17 cellular contexts compared by ENCODE assay signal in the genomic region with DNA sequence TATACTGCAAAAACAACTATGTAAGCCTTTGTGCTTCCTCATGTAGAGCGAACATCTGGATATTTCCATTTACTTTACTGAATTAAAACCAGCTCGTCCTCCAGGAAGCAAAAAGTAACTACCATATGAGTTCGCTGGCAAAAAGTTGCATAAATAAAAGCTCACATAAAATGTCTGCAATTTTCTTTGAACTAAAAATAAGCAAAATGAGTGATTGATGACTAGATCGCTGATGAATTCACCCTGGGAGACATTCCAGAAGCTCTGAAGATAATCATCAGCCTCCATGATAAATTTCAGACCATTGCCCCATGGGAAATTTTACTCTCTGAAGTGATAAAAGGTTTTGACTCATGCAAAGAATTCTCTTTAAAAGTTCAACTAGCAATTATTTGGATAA.
DNase-seq lines count a peak whose midpoint lies in the region; ATAC-seq and TF ChIP-seq lines count a peak whose summit lies in the region.
"Had no signal": no experiment of that assay in that cellular context is flagged by ENCODE, and none has a peak within 500 bp of the region (broad histone marks: within the 10 kb centered on the region; RNA-seq: fewer than 3 reads in every experiment).

No MANE protein-coding gene starts in this region.

- no peak for TF ChIP-seq POLR2A in IMR-90 (IDR thresholded peaks at IDR 0.05; ENCODE audit: low read depth, low read length)

- peaks cover 0 to 16% of the 10 kb centered on the region in 2 experiments; a peak in 2 of 4 replicates for H3K79me1 ChIP-seq in IMR-90 (ENCODE audit: low read depth in 1 of 2, low read length in 2 of 2)
- H3K79me1 ChIP-seq in mesenchymal stem cell (replicated peaks; ENCODE audit: low read length, poor library complexity, severe bottlenecking): no peaks in the 10 kb centered on the region

- intact Hi-C loops in IMR-90 (cut with micrococcal nuclease): loop anchor here (5.0 kb wide), 1 partner anchor 34 kb away; no protein-coding TSS in a partner anchor

- H3K9me3 ChIP-seq in AG04450 (ENCODE audit: control insufficient read depth, insufficient read depth, low read length) (no peaks in the 10 kb centered on the region), IMR-90 (ENCODE audit: control insufficient read depth, insufficient read depth, low read length) (no peaks in the 10 kb centered on the region), mesenchymal stem cell (ENCODE audit: control insufficient read depth, low read length) (no peaks in the 10 kb centered on the region)
- H3K9me3 ChIP-seq: Peyer's patch had no signal

- H3K9ac ChIP-seq in IMR-90 (ENCODE audit: low read depth, low read length) (no peak overlapping the region), mesenchymal stem cell (ENCODE audit: low read length) (peak overlapping the region; percentile 24)

- peaks cover 16% of the 10 kb centered on the region for H3K9me1 ChIP-seq in IMR-90 (ENCODE audit: insufficient read depth, low read length)

- peak overlapping the region; percentile 73 for H3K56ac ChIP-seq in IMR-90 (ENCODE audit: extremely low read depth, insufficient read depth, low read length)

- H2BK12ac ChIP-seq in mesenchymal stem cell (ENCODE audit: low read length in 2 of 2): no peak overlapping the region

- H2AK5ac ChIP-seq in IMR-90 (ENCODE audit: low read depth, low read length) (no peak overlapping the region), mesenchymal stem cell (ENCODE audit: low read length, severe bottlenecking) (no peak overlapping the region)

- H4K5ac ChIP-seq in IMR-90 (ENCODE audit: low read depth, low read length): no peak overlapping the region

- in situ Hi-C loops in IMR-90 (cut with MboI; ENCODE audit: low sequenced_read_pairs): no loop called here

- H3K4ac ChIP-seq in IMR-90 (ENCODE audit: low read depth, low read length): no peak overlapping the region
- no peak overlapping the region for H3K4ac ChIP-seq in mesenchymal stem cell (ENCODE audit: low read depth in 1 of 2, low read length in 2 of 2)

- TF ChIP-seq CTCF in AG04450 (IDR thresholded peaks at IDR 0.05; ENCODE audit: low read depth, low read length): no peak
- no peak for TF ChIP-seq CTCF in IMR-90 (conservative IDR thresholded peaks at IDR 0.05; ENCODE audit: low read depth, low read length)
- TF ChIP-seq CTCF in cardiac fibroblast (IDR thresholded peaks at IDR 0.05; ENCODE audit: low read depth, low read length): no peak

- dilution Hi-C loops in IMR-90 (cut with HindIII; ENCODE audit: low sequenced_read_pairs, unreplicated experiment): no loop called here

- peaks cover 21% of the 10 kb centered on the region for H3K4me1 ChIP-seq in IMR-90 (ENCODE audit: control insufficient read depth, insufficient read depth, low read length)
- peaks cover 6% of the 10 kb centered on the region for H3K4me1 ChIP-seq in mesenchymal stem cell (ENCODE audit: control insufficient read depth, insufficient read depth, low read depth, low read length)
- H3K4me1 ChIP-seq: Peyer's patch had no signal

- H3K4me3 ChIP-seq in AG04450 (ENCODE audit: low read depth, low read length) (no peak overlapping the region), IMR-90 (ENCODE audit: insufficient read depth, low read depth, low read length) (no peak overlapping the region), cardiac fibroblast (replicated peaks in 1 of 2; ENCODE audit: low read depth in 2 of 2, low read length in 2 of 2) (no peak overlapping the region), mesenchymal stem cell (ENCODE audit: insufficient read depth in 1 of 2, low read depth in 1 of 2, low read length in 2 of 2) (peak overlapping the region in 1 of 2 experiments; percentile 31)
- H3K4me3 ChIP-seq: coronary artery, Peyer's patch had no signal

- ATAC-seq in IMR-90 (ENCODE audit: low read depth) (peak; percentile 59), GM21737 (IDR thresholded peaks at IDR 0.05; ENCODE audit: unreplicated experiment) (no peak)
- ATAC-seq: left ventricle myocardium superior had no signal

- no CpG with 5 or more reads among the region's 4 CpGs for WGBS in IMR-90 (ENCODE audit: extremely low coverage in 2 of 2, insufficient read length in 1 of 2), 2 experiments
- WGBS in mesenchymal stem cell: 48% methylated on average over 2 of the region's 4 CpGs

- H3K14ac ChIP-seq in IMR-90 (replicated peaks; ENCODE audit: low read depth, low read length) (no peak overlapping the region), mesenchymal stem cell (ENCODE audit: low read length in 2 of 2) (no peak overlapping the region)

- no peaks in the 10 kb centered on the region for H4K20me1 ChIP-seq in IMR-90 (ENCODE audit: insufficient read depth, low read length)

- H3K36me3 ChIP-seq in IMR-90 (ENCODE audit: control insufficient read depth, insufficient read depth, low read length): no peaks in the 10 kb centered on the region
- H3K36me3 ChIP-seq in mesenchymal stem cell (ENCODE audit: control insufficient read depth in 1 of 2, insufficient read depth in 2 of 2, low read depth in 1 of 2, low read length in 2 of 2): no peaks in the 10 kb centered on the region
- H3K36me3 ChIP-seq: Peyer's patch had no signal

- H3K4me2 ChIP-seq in IMR-90 (ENCODE audit: low read depth, low read length) (no peak overlapping the region; the same call in 1 of the 2 replicates), mesenchymal stem cell (ENCODE audit: low read length, poor library complexity, severe bottlenecking) (no peak overlapping the region)

- H2AFZ ChIP-seq in IMR-90 (replicated peaks; ENCODE audit: low read length, poor library complexity) (no peak overlapping the region), mesenchymal stem cell (ENCODE audit: low read depth, low read length) (no peak overlapping the region)

- POLR2A ChIA-PET in AG04450 (lab: Yijun Ruan, JAX): interaction anchor here (0.7 to 1.3 kb wide), 5 partner anchors 12 to 294 kb away, joined by 3 read pairs; a partner anchor contains a TSS
- POLR2A ChIA-PET in IMR-90 (lab: Charles Lee; ENCODE audit: unreplicated experiment): no interaction called here

- BruUV-seq in IMR-90 (replicated peaks; lab: Mats Ljungman, UMichigan): no TSS peak

- H4K8ac ChIP-seq in IMR-90 (ENCODE audit: low read depth in 2 of 2, low read length in 2 of 2): 0 out of 4 replicates have a peak overlapping the region, but pooled peaks of 1 of the 2 experiments have one; percentile 86
- no peak overlapping the region for H4K8ac ChIP-seq in mesenchymal stem cell (ENCODE audit: low read length)

- no peak overlapping the region for H4K91ac ChIP-seq in IMR-90 (ENCODE audit: insufficient read depth, low read depth, low read length)
- no peak overlapping the region for H4K91ac ChIP-seq in mesenchymal stem cell (ENCODE audit: low read length)

- H3K23ac ChIP-seq in IMR-90 (ENCODE audit: low read depth, low read length): no peak overlapping the region
- H3K23ac ChIP-seq in mesenchymal stem cell (ENCODE audit: low read length in 2 of 2): no peak overlapping the region

- CTCF ChIA-PET in AG04450 (lab: Charles Lee) (no interaction called here), IMR-90 (lab: Yijun Ruan, JAX) (interaction anchor here (0.6 to 1.2 kb wide), 5 partner anchors 10 to 744 kb away, joined by 3 to 4 read pairs (median 3); a partner anchor contains a TSS)

- H3K27me3 ChIP-seq in AG04450 (ENCODE audit: control insufficient read depth, insufficient read depth, low read length): no peaks in the 10 kb centered on the region
- H3K27me3 ChIP-seq in IMR-90 (ENCODE audit: control insufficient read depth, insufficient read depth, low read length): no peaks in the 10 kb centered on the region
- H3K27me3 ChIP-seq in mesenchymal stem cell (ENCODE audit: control insufficient read depth in 1 of 2, insufficient read depth in 1 of 2, low read length in 2 of 2): peaks cover 0 to 37% of the 10 kb centered on the region in 2 experiments
- H3K27me3 ChIP-seq: Peyer's patch had no signal

- H3K18ac ChIP-seq in IMR-90 (ENCODE audit: low read depth, low read length) (peak overlapping the region; percentile 20; the same call in 1 of the 2 replicates), mesenchymal stem cell (ENCODE audit: low read depth in 1 of 2, low read length in 2 of 2) (no peak overlapping the region)

- H2BK20ac ChIP-seq in IMR-90 (ENCODE audit: low read depth, low read length): no peak overlapping the region

- H2BK15ac ChIP-seq in IMR-90 (ENCODE audit: low read depth, low read length) (no peak overlapping the region), mesenchymal stem cell (ENCODE audit: low read depth, poor library complexity, severe bottlenecking) (no peak overlapping the region)

- peak; percentile 82 for DNase-seq in AG04450 (ENCODE audit: low read depth, low spot score)
- DNase-seq in IMR-90: peak; percentile 96
- peak; percentile 58 to 86 for DNase-seq in cardiac fibroblast (ENCODE audit: low read depth in 2 of 2)
- DNase-seq in mesenchymal stem cell: peak; percentile 70
- DNase-seq in MV-4-11 (lab: John Stamatoyannopoulos, UW): no peak
- DNase-seq in DMS 273 treated with DMSO at 0.1 percent for 48 hours (lab: John Stamatoyannopoulos, UW): no peak
- DNase-seq in NCI-H2107 treated with DMSO at 0.1 percent for 48 hours (lab: John Stamatoyannopoulos, UW; ENCODE audit: unreplicated experiment): no peak
- DNase-seq: activated CD8-positive, alpha-beta memory T cell treated with anti-CD3 and anti-CD28 coated beads for 24 hours; activated naive CD4-positive, alpha-beta T cell; C1 segment of cervical spinal cord; left ventricle myocardium superior; NCI-H1092 treated with DMSO at 0.1 percent for 48 hours; NCI-H510A; occipital lobe; Peyer's patch had no signal

- no peak for TF ChIP-seq RAD21 in IMR-90 (IDR thresholded peaks at IDR 0.05; ENCODE audit: low read length)

- H2BK120ac ChIP-seq in IMR-90 (ENCODE audit: low read depth, low read length) (peak overlapping the region; percentile 74), mesenchymal stem cell (ENCODE audit: low read depth, low read length) (no peak overlapping the region)

- H2AK9ac ChIP-seq in IMR-90 (replicated peaks; ENCODE audit: low read depth, low read length, poor library complexity): no peak overlapping the region

- no peak overlapping the region for H3K27ac ChIP-seq in AG04450 (ENCODE audit: low read depth, low read length)
- H3K27ac ChIP-seq in IMR-90 (ENCODE audit: insufficient read depth, low read length): peak overlapping the region; percentile 45; the same call in 1 of the 2 replicates
- peak overlapping the region; percentile 36 for H3K27ac ChIP-seq in mesenchymal stem cell (ENCODE audit: low read length, poor library complexity, severe bottlenecking)
- H3K27ac ChIP-seq: coronary artery, Peyer's patch had no signal

- H2BK5ac ChIP-seq in IMR-90 (ENCODE audit: low read depth, low read length, poor library complexity, severe bottlenecking): peak overlapping the region; percentile 96
- no peak overlapping the region for H2BK5ac ChIP-seq in mesenchymal stem cell (ENCODE audit: low read depth, low read length, poor library complexity, severe bottlenecking)

TF ChIP-seq in IMR-90, 13 proteins besides CTCF, POLR2A, EP300 and RAD21:
- peak; percentile 60 for TF ChIP-seq CEBPB (IDR thresholded peaks at IDR 0.05; ENCODE audit: low read depth, low read length)
- TF ChIP-seq MAFK (IDR thresholded peaks at IDR 0.05; ENCODE audit: low read depth, low read length): no peak

Comparison
In these comparisons a context has a peak if more than half of its experiments do, and no peak if none do; other contexts are left out.
1. DNase-seq: peak in AG04450 (single experiment), IMR-90 (single experiment), cardiac fibroblast (2 of 2) and mesenchymal stem cell (single experiment); none in MV-4-11 (single experiment), DMS 273 treated with DMSO at 0.1 percent for 48 hours (single experiment) and NCI-H2107 treated with DMSO at 0.1 percent for 48 hours (single experiment).